In the genomic region with DNA sequence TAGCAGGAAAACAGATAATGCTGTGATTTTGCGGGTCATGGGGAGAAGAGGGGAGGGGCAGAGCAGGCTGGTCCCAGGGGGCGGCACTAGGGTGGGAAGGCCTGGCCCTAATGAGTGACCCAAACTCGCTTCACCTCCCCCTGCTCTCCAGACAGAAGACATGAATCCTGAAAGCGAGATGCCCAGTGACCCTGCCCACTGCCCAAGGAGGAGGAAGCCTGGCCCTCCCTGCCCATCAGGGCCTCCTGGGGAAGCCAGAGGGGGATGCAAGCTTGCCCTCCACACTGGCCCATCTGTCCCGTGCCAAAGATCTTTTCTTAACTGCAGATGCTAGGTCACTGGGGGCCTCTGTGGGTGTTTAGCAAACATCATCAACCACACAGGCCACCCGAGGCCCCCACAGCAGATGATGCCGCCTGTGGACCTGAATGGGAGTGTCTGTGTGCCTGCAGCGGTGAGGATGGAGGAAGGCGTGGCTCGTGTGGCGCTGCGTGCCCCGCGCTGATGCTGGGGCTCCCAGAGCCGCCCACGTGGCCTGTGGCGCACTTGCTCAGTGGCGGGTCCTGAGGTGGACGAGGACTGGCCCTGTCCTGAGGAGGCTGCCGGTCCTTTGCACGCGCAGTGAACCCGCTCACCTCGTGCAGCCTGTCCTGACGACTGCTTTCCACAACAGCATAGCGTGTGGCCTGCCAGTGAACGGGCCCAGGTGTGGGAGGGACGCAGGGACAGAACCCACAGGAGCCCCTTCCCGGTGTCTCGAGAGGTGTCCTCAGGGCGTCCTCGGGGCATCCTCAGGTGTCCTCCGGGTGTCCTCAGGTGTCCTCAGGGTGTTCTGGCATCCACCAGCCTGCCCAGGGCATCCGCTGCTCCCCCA, we compare ENCODE assay signal across 1 cellular context.
TF ChIP-seq lines count a peak whose summit lies in the region.

No MANE protein-coding gene starts in this region.

TF ChIP-seq in GM23338, 12 proteins besides CTCF, POLR2A, EP300 and RAD21 (continued from another document):
- TF ChIP-seq, protein P1, sequence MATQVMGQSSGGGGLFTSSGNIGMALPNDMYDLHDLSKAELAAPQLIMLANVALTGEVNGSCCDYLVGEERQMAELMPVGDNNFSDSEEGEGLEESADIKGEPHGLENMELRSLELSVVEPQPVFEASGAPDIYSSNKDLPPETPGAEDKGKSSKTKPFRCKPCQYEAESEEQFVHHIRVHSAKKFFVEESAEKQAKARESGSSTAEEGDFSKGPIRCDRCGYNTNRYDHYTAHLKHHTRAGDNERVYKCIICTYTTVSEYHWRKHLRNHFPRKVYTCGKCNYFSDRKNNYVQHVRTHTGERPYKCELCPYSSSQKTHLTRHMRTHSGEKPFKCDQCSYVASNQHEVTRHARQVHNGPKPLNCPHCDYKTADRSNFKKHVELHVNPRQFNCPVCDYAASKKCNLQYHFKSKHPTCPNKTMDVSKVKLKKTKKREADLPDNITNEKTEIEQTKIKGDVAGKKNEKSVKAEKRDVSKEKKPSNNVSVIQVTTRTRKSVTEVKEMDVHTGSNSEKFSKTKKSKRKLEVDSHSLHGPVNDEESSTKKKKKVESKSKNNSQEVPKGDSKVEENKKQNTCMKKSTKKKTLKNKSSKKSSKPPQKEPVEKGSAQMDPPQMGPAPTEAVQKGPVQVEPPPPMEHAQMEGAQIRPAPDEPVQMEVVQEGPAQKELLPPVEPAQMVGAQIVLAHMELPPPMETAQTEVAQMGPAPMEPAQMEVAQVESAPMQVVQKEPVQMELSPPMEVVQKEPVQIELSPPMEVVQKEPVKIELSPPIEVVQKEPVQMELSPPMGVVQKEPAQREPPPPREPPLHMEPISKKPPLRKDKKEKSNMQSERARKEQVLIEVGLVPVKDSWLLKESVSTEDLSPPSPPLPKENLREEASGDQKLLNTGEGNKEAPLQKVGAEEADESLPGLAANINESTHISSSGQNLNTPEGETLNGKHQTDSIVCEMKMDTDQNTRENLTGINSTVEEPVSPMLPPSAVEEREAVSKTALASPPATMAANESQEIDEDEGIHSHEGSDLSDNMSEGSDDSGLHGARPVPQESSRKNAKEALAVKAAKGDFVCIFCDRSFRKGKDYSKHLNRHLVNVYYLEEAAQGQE (IDR thresholded peaks at IDR 0.05; ENCODE audit: unreplicated experiment) = no peak
- TF ChIP-seq ZNF331 (CRISPR knock-in tag; IDR thresholded peaks at IDR 0.05; ENCODE audit: low read depth) = no peak
- TF ChIP-seq, protein P2, sequence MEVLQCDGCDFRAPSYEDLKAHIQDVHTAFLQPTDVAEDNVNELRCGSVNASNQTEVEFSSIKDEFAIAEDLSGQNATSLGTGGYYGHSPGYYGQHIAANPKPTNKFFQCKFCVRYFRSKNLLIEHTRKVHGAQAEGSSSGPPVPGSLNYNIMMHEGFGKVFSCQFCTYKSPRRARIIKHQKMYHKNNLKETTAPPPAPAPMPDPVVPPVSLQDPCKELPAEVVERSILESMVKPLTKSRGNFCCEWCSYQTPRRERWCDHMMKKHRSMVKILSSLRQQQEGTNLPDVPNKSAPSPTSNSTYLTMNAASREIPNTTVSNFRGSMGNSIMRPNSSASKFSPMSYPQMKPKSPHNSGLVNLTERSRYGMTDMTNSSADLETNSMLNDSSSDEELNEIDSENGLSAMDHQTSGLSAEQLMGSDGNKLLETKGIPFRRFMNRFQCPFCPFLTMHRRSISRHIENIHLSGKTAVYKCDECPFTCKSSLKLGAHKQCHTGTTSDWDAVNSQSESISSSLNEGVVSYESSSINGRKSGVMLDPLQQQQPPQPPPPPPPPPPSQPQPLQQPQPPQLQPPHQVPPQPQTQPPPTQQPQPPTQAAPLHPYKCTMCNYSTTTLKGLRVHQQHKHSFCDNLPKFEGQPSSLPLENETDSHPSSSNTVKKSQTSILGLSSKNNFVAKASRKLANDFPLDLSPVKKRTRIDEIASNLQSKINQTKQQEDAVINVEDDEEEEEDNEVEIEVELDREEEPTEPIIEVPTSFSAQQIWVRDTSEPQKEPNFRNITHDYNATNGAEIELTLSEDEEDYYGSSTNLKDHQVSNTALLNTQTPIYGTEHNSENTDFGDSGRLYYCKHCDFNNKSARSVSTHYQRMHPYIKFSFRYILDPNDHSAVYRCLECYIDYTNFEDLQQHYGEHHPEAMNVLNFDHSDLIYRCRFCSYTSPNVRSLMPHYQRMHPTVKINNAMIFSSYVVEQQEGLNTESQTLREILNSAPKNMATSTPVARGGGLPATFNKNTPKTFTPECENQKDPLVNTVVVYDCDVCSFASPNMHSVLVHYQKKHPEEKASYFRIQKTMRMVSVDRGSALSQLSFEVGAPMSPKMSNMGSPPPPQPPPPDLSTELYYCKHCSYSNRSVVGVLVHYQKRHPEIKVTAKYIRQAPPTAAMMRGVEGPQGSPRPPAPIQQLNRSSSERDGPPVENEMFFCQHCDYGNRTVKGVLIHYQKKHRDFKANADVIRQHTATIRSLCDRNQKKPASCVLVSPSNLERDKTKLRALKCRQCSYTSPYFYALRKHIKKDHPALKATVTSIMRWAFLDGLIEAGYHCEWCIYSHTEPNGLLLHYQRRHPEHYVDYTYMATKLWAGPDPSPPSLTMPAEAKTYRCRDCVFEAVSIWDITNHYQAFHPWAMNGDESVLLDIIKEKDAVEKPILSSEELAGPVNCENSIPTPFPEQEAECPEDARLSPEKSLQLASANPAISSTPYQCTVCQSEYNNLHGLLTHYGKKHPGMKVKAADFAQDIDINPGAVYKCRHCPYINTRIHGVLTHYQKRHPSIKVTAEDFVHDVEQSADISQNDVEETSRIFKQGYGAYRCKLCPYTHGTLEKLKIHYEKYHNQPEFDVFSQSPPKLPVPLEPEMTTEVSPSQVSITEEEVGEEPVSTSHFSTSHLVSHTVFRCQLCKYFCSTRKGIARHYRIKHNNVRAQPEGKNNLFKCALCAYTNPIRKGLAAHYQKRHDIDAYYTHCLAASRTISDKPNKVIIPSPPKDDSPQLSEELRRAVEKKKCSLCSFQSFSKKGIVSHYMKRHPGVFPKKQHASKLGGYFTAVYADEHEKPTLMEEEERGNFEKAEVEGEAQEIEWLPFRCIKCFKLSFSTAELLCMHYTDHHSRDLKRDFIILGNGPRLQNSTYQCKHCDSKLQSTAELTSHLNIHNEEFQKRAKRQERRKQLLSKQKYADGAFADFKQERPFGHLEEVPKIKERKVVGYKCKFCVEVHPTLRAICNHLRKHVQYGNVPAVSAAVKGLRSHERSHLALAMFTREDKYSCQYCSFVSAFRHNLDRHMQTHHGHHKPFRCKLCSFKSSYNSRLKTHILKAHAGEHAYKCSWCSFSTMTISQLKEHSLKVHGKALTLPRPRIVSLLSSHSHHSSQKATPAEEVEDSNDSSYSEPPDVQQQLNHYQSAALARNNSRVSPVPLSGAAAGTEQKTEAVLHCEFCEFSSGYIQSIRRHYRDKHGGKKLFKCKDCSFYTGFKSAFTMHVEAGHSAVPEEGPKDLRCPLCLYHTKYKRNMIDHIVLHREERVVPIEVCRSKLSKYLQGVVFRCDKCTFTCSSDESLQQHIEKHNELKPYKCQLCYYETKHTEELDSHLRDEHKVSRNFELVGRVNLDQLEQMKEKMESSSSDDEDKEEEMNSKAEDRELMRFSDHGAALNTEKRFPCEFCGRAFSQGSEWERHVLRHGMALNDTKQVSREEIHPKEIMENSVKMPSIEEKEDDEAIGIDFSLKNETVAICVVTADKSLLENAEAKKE (CRISPR knock-in tag; IDR thresholded peaks at IDR 0.05) = no peak
